In genomic region chr5:80963521-80963895, GRCh38 we compare ENCODE assay signal across 15 cellular contexts. TPM values are rescaled to one million over a fixed set of nuclear protein-coding genes. Genes with fewer than 3 reads are reported as not detected.
DNase-seq lines count a peak whose midpoint lies in the region; ATAC-seq lines count a peak whose summit lies in the region.
"Had no signal": no experiment of that assay in that cellular context is flagged by ENCODE, and none has a peak within 500 bp of the region (broad histone marks: within the 10 kb centered on the region; RNA-seq: fewer than 3 reads in every experiment).

No MANE protein-coding gene starts in this region.

- no peaks in the 10 kb centered on the region for H3K36me3 ChIP-seq in HUES48 (ENCODE audit: control insufficient read depth, insufficient read depth, low read length)
- no peaks in the 10 kb centered on the region for H3K36me3 ChIP-seq in subcutaneous abdominal adipose tissue (ENCODE audit: control insufficient read depth in 5 of 5, insufficient read depth in 5 of 5, low read length in 5 of 5)
- H3K36me3 ChIP-seq: transverse colon had no signal

- peaks cover 2% of the 10 kb centered on the region for H3K36me3 Mint-ChIP-seq in activated T-cell treated with anti-CD3 and anti-CD28 coated beads, Interleukin-2, amount 50 U/mL, for 4 hours (ENCODE audit: insufficient read depth)
- H3K36me3 Mint-ChIP-seq in central memory CD8-positive, alpha-beta T cell (ENCODE audit: insufficient read depth), result peaks cover 4% of the 10 kb centered on the region

- peaks cover 72% of the 10 kb centered on the region for H3K4me1 Mint-ChIP-seq in activated T-cell treated with anti-CD3 and anti-CD28 coated beads, Interleukin-2, amount 50 U/mL, for 4 hours (ENCODE audit: low read depth)
- H3K4me1 Mint-ChIP-seq in central memory CD8-positive, alpha-beta T cell, result peaks cover 32% of the 10 kb centered on the region

- H3K4me1 ChIP-seq in HUES48 (ENCODE audit: control insufficient read depth, insufficient read depth, low read length) (peaks cover 55% of the 10 kb centered on the region), subcutaneous abdominal adipose tissue (ENCODE audit: control insufficient read depth in 5 of 5, insufficient read depth in 5 of 5, low read length in 5 of 5) (peaks cover 6 to 31% (median 25%) of the 10 kb centered on the region in 5 donors)

- no peaks in the 10 kb centered on the region for H3K9me3 Mint-ChIP-seq in activated T-cell treated with anti-CD3 and anti-CD28 coated beads, Interleukin-2, amount 50 U/mL, for 4 hours
- no peaks in the 10 kb centered on the region for H3K9me3 Mint-ChIP-seq in central memory CD8-positive, alpha-beta T cell

- peak overlapping the region; percentile 14 for H3K4me3 Mint-ChIP-seq in activated T-cell treated with anti-CD3 and anti-CD28 coated beads, Interleukin-2, amount 50 U/mL, for 4 hours
- peak overlapping the region; percentile 26 for H3K4me3 Mint-ChIP-seq in central memory CD8-positive, alpha-beta T cell

- H3K9ac ChIP-seq in HUES48 (ENCODE audit: low read depth, low read length) (no peak overlapping the region), subcutaneous abdominal adipose tissue (ENCODE audit: low read length in 5 of 5) (peak overlapping the region in 1 of 5 donors; percentile 20)

- ATAC-seq in activated T-cell treated with anti-CD3 and anti-CD28 coated beads, Interleukin-2, amount 50 U/mL, for 4 hours, result no peak
- ATAC-seq in central memory CD8-positive, alpha-beta T cell (replicated peaks; ENCODE audit: extremely low read depth, poor library complexity, severe bottlenecking), result no peak
- ATAC-seq in HG03354 (IDR thresholded peaks at IDR 0.05; ENCODE audit: poor library complexity, severe bottlenecking, unreplicated experiment) (no peak), HG02588 (IDR thresholded peaks at IDR 0.05; ENCODE audit: unreplicated experiment) (no peak)

- no peaks in the 10 kb centered on the region for H3K9me3 ChIP-seq in HUES48 (ENCODE audit: control insufficient read depth, insufficient read depth, low read length)
- no peaks in the 10 kb centered on the region for H3K9me3 ChIP-seq in subcutaneous abdominal adipose tissue (ENCODE audit: control insufficient read depth in 5 of 5, low read length in 5 of 5)
- H3K9me3 ChIP-seq: transverse colon had no signal

- H3K4me3 ChIP-seq in HUES48 (ENCODE audit: low read depth, low read length) (peak overlapping the region; percentile 79; the same call in 1 of the 2 replicates), subcutaneous abdominal adipose tissue (ENCODE audit: low read depth in 1 of 5, low read length in 5 of 5) (peak overlapping the region in 1 of 5 donors; percentile 91)
- H3K4me3 ChIP-seq: skin epidermis, transverse colon had no signal

- H3K27me3 ChIP-seq in HUES48 (ENCODE audit: control insufficient read depth, insufficient read depth, low read length), result peaks cover 28% of the 10 kb centered on the region
- peaks cover 0 to 6% (median 0%) of the 10 kb centered on the region in 5 donors for H3K27me3 ChIP-seq in subcutaneous abdominal adipose tissue (ENCODE audit: control insufficient read depth in 5 of 5, insufficient read depth in 4 of 5, low read length in 5 of 5)

- no peak for DNase-seq in activated T-cell treated with anti-CD3 and anti-CD28 coated beads, Interleukin-2, amount 50 U/mL, for 4 hours
- no peak for DNase-seq in activated T-cell treated with anti-CD3 and anti-CD28 coated beads for 4 hours
- DNase-seq in central memory CD8-positive, alpha-beta T cell (ENCODE audit: low spot score in 2 of 2), result no peak
- no peak for DNase-seq in NCI-H1436 (lab: John Stamatoyannopoulos, UW)
- DNase-seq: activated gamma-delta T cell treated with Interleukin-2 at 50 U/mL for 16 hours, DND-41, erythroblast, Kasumi-1, NCI-H2081 treated with DMSO at 0.1 percent for 48 hours, transverse colon had no signal

- H3K27ac ChIP-seq in HUES48 (ENCODE audit: low read depth, low read length), result no peak overlapping the region
- H3K27ac ChIP-seq in subcutaneous abdominal adipose tissue (ENCODE audit: low read depth, low read length), result peak overlapping the region; percentile 76
- H3K27ac ChIP-seq: transverse colon had no signal

- H3K27me3 Mint-ChIP-seq in activated T-cell treated with anti-CD3 and anti-CD28 coated beads, Interleukin-2, amount 50 U/mL, for 4 hours (ENCODE audit: low read depth), result peaks cover 12% of the 10 kb centered on the region
- H3K27me3 Mint-ChIP-seq in central memory CD8-positive, alpha-beta T cell, result peaks cover 36% of the 10 kb centered on the region

- no peak overlapping the region for H3K27ac Mint-ChIP-seq in central memory CD8-positive, alpha-beta T cell (ENCODE audit: low read depth)

RNA-seq across cellular contexts. Expression of gene RASGRF2, which starts 3.3 kb away (rescaled TPM):
- total RNA-seq in activated T-cell treated with anti-CD3 and anti-CD28 coated beads, Interleukin-2, amount 50 U/mL, for 4 hours, result 1 to 10 TPM; 5.6 to 8.6 (median 7.5) TPM
